Comparison of ENCODE assay signal across 8 cellular contexts in genomic region chr19:13861392-13861713, GRCh38. TPM values are rescaled to one million over a fixed set of nuclear protein-coding genes. Genes with fewer than 3 reads are reported as not detected.
A peak's percentile ranks its signal among the peaks of the same experiment; 100 is the strongest.
DNase-seq lines count a peak whose midpoint lies in the region; ATAC-seq and TF ChIP-seq lines count a peak whose summit lies in the region.

No MANE protein-coding gene starts in this region.

- no peaks in the 10 kb centered on the region for H3K36me3 Mint-ChIP-seq in nephron (ENCODE audit: low read depth)

- ATAC-seq in activated CD4-positive, CD25-positive, alpha-beta regulatory T cell treated with anti-CD3 and anti-CD28 coated beads, Interleukin-2, amount 50 U/mL, for 24 hours, result peak; percentile 5
- ATAC-seq in HG03457 (IDR thresholded peaks at IDR 0.05; ENCODE audit: unreplicated experiment) (peak; percentile 29), left colon (no peak)

- intact Hi-C loops in left colon (cut with DNase I, micrococcal nuclease), result loop anchor here (5.0 to 10.0 kb wide), 2 partner anchors 74 to 77 kb away; no protein-coding TSS in a partner anchor

- H3K27me3 Mint-ChIP-seq in nephron (ENCODE audit: low read depth), result peaks cover 5% of the 10 kb centered on the region

- H3K9me3 Mint-ChIP-seq in nephron, result no peaks in the 10 kb centered on the region

- H3K4me1 Mint-ChIP-seq in nephron, result peaks cover 34% of the 10 kb centered on the region

- TF ChIP-seq CTCF in nephron (IDR thresholded peaks at IDR 0.05; ENCODE audit: unreplicated experiment in 3 of 3), result no peak

- peak overlapping the region; percentile 93 to 98 (median 94) for H3K27ac Mint-ChIP-seq in nephron

- peak overlapping the region; percentile 83 for H3K27ac ChIP-seq in cingulate gyrus (ENCODE audit: low read depth, low read length)

- DNase-seq in activated CD4-positive, CD25-positive, alpha-beta regulatory T cell (lab: John Stamatoyannopoulos, UW), result no peak
- no peak for DNase-seq in left colon
- no peak for DNase-seq in HUDEP-2 (lab: John Stamatoyannopoulos, UW; ENCODE audit: unreplicated experiment in 76 of 76)
- DNase-seq in NCI-H128 (lab: John Stamatoyannopoulos, UW; ENCODE audit: unreplicated experiment), result no peak

- peak overlapping the region; percentile 70 to 81 (median 80) for H3K4me3 Mint-ChIP-seq in nephron

RNA-seq across cellular contexts. Expression of gene NANOS3, which starts 15.6 kb away (rescaled TPM):
- total RNA-seq in left colon, result under 1 TPM in 1 of 2 donors, not detected in 1; 0.56 TPM

RNA-seq across cellular contexts. Expression of gene BRME1, which starts 44.6 kb away (rescaled TPM):
- total RNA-seq in left colon, result 1 to 10 TPM; 7.9 to 9.1 TPM

RNA-seq across cellular contexts. Expression of gene CC2D1A, which starts 44.6 kb away (rescaled TPM):
- 100 to 1,000 TPM in 1 of 2 donors, 10 to 100 TPM in 1; 90.8 to 132 TPM for total RNA-seq in left colon
